ENCODE assay signal across 17 cellular contexts in the genomic region with DNA sequence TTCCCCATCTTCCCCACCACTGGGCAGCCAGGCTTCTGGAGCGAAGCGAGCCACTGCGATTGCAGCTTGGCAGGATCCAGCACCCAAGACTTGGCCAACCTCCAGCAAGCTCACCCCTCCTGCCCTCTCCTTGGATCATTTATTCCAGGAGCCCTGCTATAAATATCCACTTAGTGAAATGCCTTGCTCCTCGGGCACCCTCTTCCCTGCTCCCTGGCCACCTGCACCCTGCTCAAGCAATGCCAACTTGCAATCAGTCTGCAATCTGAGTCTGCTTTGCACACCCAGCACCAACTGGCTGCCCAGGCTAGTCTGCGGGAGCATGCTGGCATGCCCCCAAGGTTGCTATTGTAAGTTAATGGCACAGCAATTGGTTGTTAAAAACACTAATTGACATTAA.
DNase-seq lines count a peak whose midpoint lies in the region; ATAC-seq and TF ChIP-seq lines count a peak whose summit lies in the region.
"Had no signal": no experiment of that assay in that cellular context is flagged by ENCODE, and none has a peak within 500 bp of the region (broad histone marks: within the 10 kb centered on the region; RNA-seq: fewer than 3 reads in every experiment).

No MANE protein-coding gene starts in this region.

- no peak overlapping the region for H2AFZ ChIP-seq in neuronal stem cell (ENCODE audit: low read length)
- H2AFZ ChIP-seq: GM23338 had no signal

- no peak overlapping the region for H3K4me2 ChIP-seq in neuronal stem cell (ENCODE audit: insufficient read depth, low read length, poor library complexity, severe bottlenecking)
- H3K4me2 ChIP-seq: GM23338 had no signal

- H3K9me3 ChIP-seq in BE2C (no peaks in the 10 kb centered on the region), neuronal stem cell (replicated peaks in 1 of 2; ENCODE audit: control insufficient read depth in 2 of 2, insufficient read depth in 1 of 2, low read depth in 1 of 2, low read length in 2 of 2) (no peaks in the 10 kb centered on the region), tibial artery (no peaks in the 10 kb centered on the region)

- H3K27ac ChIP-seq in neuronal stem cell (replicated peaks; ENCODE audit: low read length) (no peak overlapping the region), tibial artery (no peak overlapping the region)

- intact Hi-C loops in tibial artery (cut with DNase I; ENCODE audit: low total_unique reads), result no loop called here

- H3K4me3 ChIP-seq in BE2C (ENCODE audit: low read depth, low read length), result no peak overlapping the region
- no peak overlapping the region for H3K4me3 ChIP-seq in neuronal stem cell (ENCODE audit: low read length in 2 of 2)
- no peak overlapping the region for H3K4me3 ChIP-seq in tibial artery
- H3K4me3 ChIP-seq: GM23338 had no signal

- H3K27me3 ChIP-seq in BE2C (no peaks in the 10 kb centered on the region), neuronal stem cell (ENCODE audit: control insufficient read depth in 3 of 3, insufficient read depth in 3 of 3, low read depth in 1 of 3, low read length in 3 of 3) (no peaks in the 10 kb centered on the region), tibial artery (peaks cover 0 to 2% of the 10 kb centered on the region in 2 donors)

- H3K9ac ChIP-seq in neuronal stem cell (ENCODE audit: low read depth, low read length, poor library complexity), result peak overlapping the region; percentile 74

- no peak overlapping the region for H3K14ac ChIP-seq in neuronal stem cell (ENCODE audit: low read length)

- no peak overlapping the region for H2BK12ac ChIP-seq in neuronal stem cell (ENCODE audit: low read length)

- H3K4ac ChIP-seq in neuronal stem cell (ENCODE audit: low read length), result no peak overlapping the region

- DNase-seq in BE2C (peak; percentile 60), NCI-H1092 treated with DMSO at 0.1 percent for 48 hours (lab: John Stamatoyannopoulos, UW) (peak; percentile 58), NCI-H69 (lab: John Stamatoyannopoulos, UW) (peak; percentile 42), neuronal stem cell (ENCODE audit: low spot score) (no peak), tibial artery (no peak)
- DNase-seq: AML-193; Calu3; CD4-positive, alpha-beta T cell; GF-D8; NCI-H1048; NCI-H1930; NCI-H345; SHP77 had no signal

- no peak overlapping the region for H4K8ac ChIP-seq in neuronal stem cell (ENCODE audit: low read depth, low read length)

- WGBS in neuronal stem cell (ENCODE audit: extremely low coverage in 2 of 2, insufficient read length in 2 of 2, insufficient replicate concordance in 1 of 2), 2 donors, result no CpG with 5 or more reads among the region's 5 CpGs

- no peak overlapping the region for H2BK5ac ChIP-seq in neuronal stem cell (ENCODE audit: low read length)

- no peak overlapping the region for H2AK5ac ChIP-seq in neuronal stem cell (ENCODE audit: low read depth, low read length)

- H3K36me3 ChIP-seq in BE2C (no peaks in the 10 kb centered on the region), neuronal stem cell (replicated peaks in 1 of 2; ENCODE audit: control insufficient read depth in 2 of 2, insufficient read depth in 2 of 2, low read length in 2 of 2) (no peaks in the 10 kb centered on the region), tibial artery (no peaks in the 10 kb centered on the region)

- H3K18ac ChIP-seq in neuronal stem cell (ENCODE audit: low read length), result peak overlapping the region; percentile 82

- H3K23ac ChIP-seq in neuronal stem cell (ENCODE audit: low read depth, low read length, poor library complexity), result no peak overlapping the region

- no peak for TF ChIP-seq CTCF in BE2C (IDR thresholded peaks at IDR 0.05; ENCODE audit: low read depth, low read length)
- TF ChIP-seq CTCF in tibial artery (IDR thresholded peaks at IDR 0.05), result no peak

- H2BK15ac ChIP-seq in neuronal stem cell (ENCODE audit: low read length), result no peak overlapping the region

- no peaks in the 10 kb centered on the region for H3K79me1 ChIP-seq in neuronal stem cell (ENCODE audit: low read depth, low read length)

- H4K91ac ChIP-seq in neuronal stem cell (ENCODE audit: low read depth, low read length, poor library complexity), result no peak overlapping the region

- ATAC-seq in GM18867 (IDR thresholded peaks at IDR 0.05; ENCODE audit: unreplicated experiment) (no peak), HG03175 (IDR thresholded peaks at IDR 0.05; ENCODE audit: unreplicated experiment) (no peak), GM21717 (IDR thresholded peaks at IDR 0.05; ENCODE audit: unreplicated experiment) (no peak)
- ATAC-seq: GM23338 had no signal

- peaks cover 17% of the 10 kb centered on the region for H3K4me1 ChIP-seq in BE2C
- H3K4me1 ChIP-seq in neuronal stem cell (ENCODE audit: control insufficient read depth in 2 of 2, insufficient read depth in 1 of 2, low read depth in 1 of 2, low read length in 2 of 2), result peaks cover 0 to 2% of the 10 kb centered on the region in 2 donors
- peaks cover 0 to 8% (median 2%) of the 10 kb centered on the region in 4 donors for H3K4me1 ChIP-seq in tibial artery

- no peak overlapping the region for H2BK120ac ChIP-seq in neuronal stem cell (ENCODE audit: low read depth, low read length)

Comparison
In these comparisons a context has a peak if more than half of its experiments do, and no peak if none do; other contexts are left out.
1. DNase-seq: peak in BE2C (single experiment), NCI-H1092 treated with DMSO at 0.1 percent for 48 hours (single experiment) and NCI-H69 (single experiment); none in neuronal stem cell (single experiment) and tibial artery (0 of 2).